ENCODE assay signal across 21 cellular contexts in genomic region chr22:48592488-48592887, GRCh38.
"Had no signal": no experiment of that assay in that cellular context is flagged by ENCODE, and none has a peak within 500 bp of the region (broad histone marks: within the 10 kb centered on the region; RNA-seq: fewer than 3 reads in every experiment).

No MANE protein-coding gene starts in this region.

- H3K4me2 ChIP-seq: smooth muscle cell had no signal

- H3K27ac ChIP-seq: left lung, lower lobe of right lung, neutrophil, parathyroid adenoma, psoas muscle, right lobe of liver, transverse colon, upper lobe of left lung had no signal

- H2AFZ ChIP-seq: parathyroid adenoma had no signal

- H3K9ac ChIP-seq: parathyroid adenoma had no signal

- H3K27me3 ChIP-seq: neutrophil, right lobe of liver, transverse colon, upper lobe of left lung had no signal

- DNase-seq: hippocampal formation; left colon; lower lobe of right lung; mammary epithelial cell; mesenchymal stem cell; naive thymus-derived CD8-positive, alpha-beta T cell; occipital lobe; right lobe of liver; stimulated activated CD4-positive, alpha-beta T cell treated with anti-CD3 and anti-CD28 coated beads, Interleukin-1b, Interleukin-23, amount 100 ng/mL, for 48 hours; stimulated activated CD4-positive, alpha-beta T cell treated with anti-CD3 and anti-CD28 coated beads, Interleukin-2, amount 100 ng/mL, for 48 hours; stimulated activated CD4-positive, alpha-beta T cell treated with anti-CD3 and anti-CD28 coated beads, Interleukin-4, amount 100 ng/mL, for 4 hours; stimulated activated CD8-positive, alpha-beta memory T cell treated with anti-CD3 and anti-CD28 coated beads, Interleukin-4, amount 100 ng/mL, for 48 hours; stimulated activated naive CD4-positive, alpha-beta T cell treated with Interleukin-2 at 50 U/mL for 16 hours; stimulated activated naive CD8-positive, alpha-beta T cell treated with anti-CD3 and anti-CD28 coated beads, Interleukin-15, amount 100 ng/mL, for 72 hours; transverse colon had no signal

- H3K9me3 ChIP-seq: left lung, lower lobe of right lung, neutrophil, psoas muscle, right lobe of liver, transverse colon, upper lobe of left lung had no signal

- H3K36me3 ChIP-seq: left lung, lower lobe of right lung, neutrophil, right lobe of liver, transverse colon, upper lobe of left lung had no signal

- H3K4me1 ChIP-seq: left lung, lower lobe of right lung, parathyroid adenoma, psoas muscle, right lobe of liver, transverse colon, upper lobe of left lung had no signal

- H3K4me3 ChIP-seq: left lung, lower lobe of right lung, psoas muscle, right lobe of liver, smooth muscle cell, transverse colon, upper lobe of left lung had no signal
